ENCODE assay signal across 11 cellular contexts in genomic region chr2:86185517-86186212, GRCh38. TPM values are rescaled to one million over a fixed set of nuclear protein-coding genes. Genes with fewer than 3 reads are reported as not detected.
DNase-seq lines count a peak whose midpoint lies in the region; ATAC-seq, FAIRE-seq and TF ChIP-seq lines count a peak whose summit lies in the region.
"Had no signal": no experiment of that assay in that cellular context is flagged by ENCODE, and none has a peak within 500 bp of the region (broad histone marks: within the 10 kb centered on the region; RNA-seq: fewer than 3 reads in every experiment).

No MANE protein-coding gene starts in this region.

- H3K27ac ChIP-seq in A549 = no peak overlapping the region

- WGBS in A549 (ENCODE audit: missing lambda C conversion rate) = 92% methylated on average over 1 of the region's 1 CpG

- no peaks in the 10 kb centered on the region for H3K27me3 Mint-ChIP-seq in activated T-helper 17 cell treated with anti-CD3 and anti-CD28 coated beads, Interleukin-2, amount 50 U/mL, for 72 hours
- no peaks in the 10 kb centered on the region for H3K27me3 Mint-ChIP-seq in mesothelial cell of epicardium (ENCODE audit: low read depth)

- peak; percentile 39 to 53; a peak in 3 of 6 replicates for ATAC-seq in A549
- peak; percentile 37 for ATAC-seq in GM21423 (IDR thresholded peaks at IDR 0.05; ENCODE audit: unreplicated experiment)
- peak; percentile 69 for ATAC-seq in activated T-helper 17 cell treated with anti-CD3 and anti-CD28 coated beads, Interleukin-2, amount 50 U/mL, for 72 hours (replicated peaks)
- no peak for ATAC-seq in GM19452 (IDR thresholded peaks at IDR 0.05; ENCODE audit: unreplicated experiment)
- no peak for ATAC-seq in HG03342 (IDR thresholded peaks at IDR 0.05; ENCODE audit: unreplicated experiment)
- no peak for ATAC-seq in GM18858 (IDR thresholded peaks at IDR 0.05; ENCODE audit: unreplicated experiment)

- no peak overlapping the region for H3K4me3 ChIP-seq in A549

- H3K4me3 Mint-ChIP-seq in activated T-helper 17 cell treated with anti-CD3 and anti-CD28 coated beads, Interleukin-2, amount 50 U/mL, for 72 hours = peak overlapping the region; percentile 73
- H3K4me3 Mint-ChIP-seq in mesothelial cell of epicardium = no peak overlapping the region

- H3K9me3 ChIP-seq in A549 = no peaks in the 10 kb centered on the region

- no peak for TF ChIP-seq RAD21 in A549 (conservative IDR thresholded peaks at IDR 0.05 in 1 of 2, IDR thresholded peaks at IDR 0.05 in 1 of 2)

- TF ChIP-seq EP300 in A549 (IDR thresholded peaks at IDR 0.05) = no peak

- H3K4me2 ChIP-seq in A549 = no peak overlapping the region

- no peaks in the 10 kb centered on the region for H3K9me3 Mint-ChIP-seq in activated T-helper 17 cell treated with anti-CD3 and anti-CD28 coated beads, Interleukin-2, amount 50 U/mL, for 72 hours
- H3K9me3 Mint-ChIP-seq in mesothelial cell of epicardium = no peaks in the 10 kb centered on the region

- CTCF ChIA-PET in A549 (lab: Yijun Ruan, JAX) = interaction anchor here (0.8 to 1.1 kb wide), 2 partner anchors 9 to 434 kb away, joined by 3 read pairs; no protein-coding TSS in a partner anchor

- no peak for TF ChIP-seq CTCF in A549 (IDR thresholded peaks at IDR 0.05)
- no peak for TF ChIP-seq CTCF in mesothelial cell of epicardium (IDR thresholded peaks at IDR 0.05; ENCODE audit: unreplicated experiment)

- peak overlapping the region; percentile 86 for H3K27ac Mint-ChIP-seq in activated T-helper 17 cell treated with anti-CD3 and anti-CD28 coated beads, Interleukin-2, amount 50 U/mL, for 72 hours
- peak overlapping the region; percentile 10 for H3K27ac Mint-ChIP-seq in mesothelial cell of epicardium

- peaks cover 65% of the 10 kb centered on the region for H3K36me3 Mint-ChIP-seq in activated T-helper 17 cell treated with anti-CD3 and anti-CD28 coated beads, Interleukin-2, amount 50 U/mL, for 72 hours (ENCODE audit: low read depth)
- H3K36me3 Mint-ChIP-seq in mesothelial cell of epicardium = peaks cover 6% of the 10 kb centered on the region

- no peak for TF ChIP-seq POLR2A in A549 (IDR thresholded peaks at IDR 0.05; ENCODE audit: low read length)

- no peak for FAIRE-seq in A549 (lab: Jason Lieb, UNC)

- peaks cover 27% of the 10 kb centered on the region for H3K4me1 ChIP-seq in A549

- POLR2A ChIA-PET in A549 (lab: Yijun Ruan, JAX) = interaction anchor here (2.3 kb wide), 1 partner anchor 9 kb away, joined by 12 read pairs; the partner anchor contains the start of gene IMMT

- DNase-seq in A549 (ENCODE audit: low read depth in 1 of 2, low spot score in 1 of 2) (no peak), mesothelial cell of epicardium (ENCODE audit: low spot score in 2 of 2, unreplicated experiment in 2 of 2) (no peak), NCI-H774 (lab: John Stamatoyannopoulos, UW) (no peak)
- DNase-seq: activated CD4-positive, CD25-positive, alpha-beta regulatory T cell treated with anti-CD3 and anti-CD28 coated beads, Interleukin-2, amount 50 U/mL, for 72 hours; Calu3; NCI-H2107 had no signal

- peaks cover 42% of the 10 kb centered on the region for H3K4me1 Mint-ChIP-seq in activated T-helper 17 cell treated with anti-CD3 and anti-CD28 coated beads, Interleukin-2, amount 50 U/mL, for 72 hours
- H3K4me1 Mint-ChIP-seq in mesothelial cell of epicardium = peaks cover 9% of the 10 kb centered on the region

TF ChIP-seq in A549, 52 proteins besides CTCF, POLR2A, EP300 and RAD21:
- no peak for TF ChIP-seq MYC (IDR thresholded peaks at IDR 0.05; ENCODE audit: borderline replicate concordance, low read length)
- TF ChIP-seq JUNB (IDR thresholded peaks at IDR 0.05) = no peak
- TF ChIP-seq CBX2 (IDR thresholded peaks at IDR 0.05; ENCODE audit: borderline replicate concordance, low read depth) = no peak
- TF ChIP-seq GATA3 (IDR thresholded peaks at IDR 0.05; ENCODE audit: borderline replicate concordance) = no peak
- no peak for TF ChIP-seq RARB (CRISPR knock-in tag; IDR thresholded peaks at IDR 0.05)
- TF ChIP-seq FOSL2 (IDR thresholded peaks at IDR 0.05) = no peak
- TF ChIP-seq FOSL2 (CRISPR knock-in tag; IDR thresholded peaks at IDR 0.05) = no peak
- no peak for TF ChIP-seq HDAC2 (IDR thresholded peaks at IDR 0.05)
- TF ChIP-seq RCOR1 (IDR thresholded peaks at IDR 0.05; ENCODE audit: low read depth, low read length) = no peak
- TF ChIP-seq ZNF302 (CRISPR knock-in tag; IDR thresholded peaks at IDR 0.05) = no peak
- TF ChIP-seq CBX8 (IDR thresholded peaks at IDR 0.05) = no peak
- no peak for TF ChIP-seq NFE2L2 (conservative IDR thresholded peaks at IDR 0.05; ENCODE audit: low read length)
- TF ChIP-seq E2F6 (IDR thresholded peaks at IDR 0.05; ENCODE audit: borderline replicate concordance, low read depth) = no peak
- TF ChIP-seq SREBF2 (IDR thresholded peaks at IDR 0.05) = no peak
- no peak for TF ChIP-seq BHLHE40 (IDR thresholded peaks at IDR 0.05; ENCODE audit: low read depth, low read length)
- TF ChIP-seq BCL3 (IDR thresholded peaks at IDR 0.05) = no peak
- no peak for TF ChIP-seq HOXB5 (CRISPR knock-in tag; IDR thresholded peaks at IDR 0.05)
- no peak for TF ChIP-seq SMC3 (IDR thresholded peaks at IDR 0.05)
- no peak for TF ChIP-seq KDM5A (IDR thresholded peaks at IDR 0.05)
- no peak for TF ChIP-seq EHF (CRISPR knock-in tag; IDR thresholded peaks at IDR 0.05)
- no peak for TF ChIP-seq POLR2AphosphoS2 (conservative IDR thresholded peaks at IDR 0.05; ENCODE audit: low read length)

RNA-seq across cellular contexts. Expression of gene IMMT, which starts 9.6 kb away (rescaled TPM):
- 126 and 157 TPM in 2 replicates for polyA plus RNA-seq in A549 (2011; rRNA removed)
- 50.7 and 55.0 TPM in 2 replicates for polyA plus RNA-seq in A549 (2012; cell fraction: cytosol; rRNA removed)
- 42.2 and 69.0 TPM in 2 replicates for polyA plus RNA-seq in A549 (2012; cell fraction: nucleus; rRNA removed)
- 101 to 109 TPM (median 107 TPM) in 3 replicates for polyA plus RNA-seq in A549 (2017; fragmentation: RNase III; extraction: RNeasy Plus Mini Kit Qiagen cat#74134 plus additional on column Dnase treatment)
- 81.2 and 82.0 TPM in 2 replicates for polyA minus RNA-seq in A549 (2011; rRNA and poly(A)+ RNA removed)
- total RNA-seq in activated T-helper 17 cell treated with anti-CD3 and anti-CD28 coated beads, Interleukin-2, amount 50 U/mL, for 72 hours = 100 to 1,000 TPM; 138 to 163 TPM
- 70.4 to 74.2 TPM (median 72.6 TPM) in 3 replicates for total RNA-seq in mesothelial cell of epicardium

RNA-seq across cellular contexts. Expression of gene MRPL35, which starts 13.6 kb away (rescaled TPM):
- polyA plus RNA-seq in A549 (2011; rRNA removed) (115 and 122 TPM in 2 replicates), A549 (2017; fragmentation: RNase III; extraction: RNeasy Plus Mini Kit Qiagen cat#74134 plus additional on column Dnase treatment) (68.6 to 78.6 TPM (median 70.5 TPM) in 3 replicates)
- 84.3 and 96.1 TPM in 2 replicates for polyA plus RNA-seq in A549 (2012; cell fraction: cytosol; rRNA removed)
- polyA plus RNA-seq in A549 (2012; cell fraction: nucleus; rRNA removed) = 28.5 and 29.2 TPM in 2 replicates
- polyA minus RNA-seq in A549 (2011; rRNA and poly(A)+ RNA removed) = 82.3 and 113 TPM in 2 replicates
- 10 to 100 TPM; 39.4 to 59.5 TPM for total RNA-seq in activated T-helper 17 cell treated with anti-CD3 and anti-CD28 coated beads, Interleukin-2, amount 50 U/mL, for 72 hours
- 21.9 to 22.4 TPM (median 22.0 TPM) in 3 replicates for total RNA-seq in mesothelial cell of epicardium

Comparison
In these comparisons a context has a peak if more than half of its experiments do, and no peak if none do; other contexts are left out.
1. ATAC-seq: peak in A549 (2 of 2), GM21423 (single experiment) and activated T-helper 17 cell treated with anti-CD3 and anti-CD28 coated beads, Interleukin-2, amount 50 U/mL, for 72 hours (single experiment); none in GM19452 (single experiment), HG03342 (single experiment) and GM18858 (single experiment).